17 cellular contexts compared by ENCODE assay signal in genomic region chr17:2218426-2218825, GRCh38.
DNase-seq lines count a peak whose midpoint lies in the region; ATAC-seq, FAIRE-seq and TF ChIP-seq lines count a peak whose summit lies in the region.
"Had no signal": no experiment of that assay in that cellular context is flagged by ENCODE, and none has a peak within 500 bp of the region (broad histone marks: within the 10 kb centered on the region; RNA-seq: fewer than 3 reads in every experiment).

No MANE protein-coding gene starts in this region.

- peaks cover 6% of the 10 kb centered on the region for H3K9me3 Mint-ChIP-seq in activated CD4-positive, alpha-beta T cell treated with anti-CD3 and anti-CD28 coated beads, Interleukin-2, amount 10 ng/mL, durations not matched to agents 7 days and 5 days
- no peaks in the 10 kb centered on the region for H3K9me3 Mint-ChIP-seq in activated B cell treated with CpG ODN at 0.5 μM for 24 hours
- H3K9me3 Mint-ChIP-seq: natural killer cell treated with Interleukin-12 subunit alpha and Interleukin-12 subunit beta and Interleukin-15 and Interleukin-18, amount 100 ng/mL, for 72 hours had no signal

- H3K27me3 Mint-ChIP-seq in activated CD4-positive, alpha-beta T cell treated with anti-CD3 and anti-CD28 coated beads, Interleukin-2, amount 10 ng/mL, durations not matched to agents 7 days and 5 days = no peaks in the 10 kb centered on the region
- no peaks in the 10 kb centered on the region for H3K27me3 Mint-ChIP-seq in activated B cell treated with CpG ODN at 0.5 μM for 24 hours
- H3K27me3 Mint-ChIP-seq: natural killer cell treated with Interleukin-12 subunit alpha and Interleukin-12 subunit beta and Interleukin-15 and Interleukin-18, amount 100 ng/mL, for 72 hours had no signal

- H4K20me1 ChIP-seq in HepG2 (ENCODE audit: insufficient read depth, low read length) = no peaks in the 10 kb centered on the region

- peaks cover 62% of the 10 kb centered on the region for H3K4me1 Mint-ChIP-seq in activated CD4-positive, alpha-beta T cell treated with anti-CD3 and anti-CD28 coated beads, Interleukin-2, amount 10 ng/mL, durations not matched to agents 7 days and 5 days
- H3K4me1 Mint-ChIP-seq in activated B cell treated with CpG ODN at 0.5 μM for 24 hours = peaks cover 41% of the 10 kb centered on the region

- H3K4me3 Mint-ChIP-seq in activated CD4-positive, alpha-beta T cell treated with anti-CD3 and anti-CD28 coated beads, Interleukin-2, amount 10 ng/mL, durations not matched to agents 7 days and 5 days = no peak overlapping the region
- no peak overlapping the region for H3K4me3 Mint-ChIP-seq in activated B cell treated with CpG ODN at 0.5 μM for 24 hours
- H3K4me3 Mint-ChIP-seq: natural killer cell treated with Interleukin-12 subunit alpha and Interleukin-12 subunit beta and Interleukin-15 and Interleukin-18, amount 100 ng/mL, for 72 hours had no signal

- no peak overlapping the region for H3K9ac ChIP-seq in HepG2 (ENCODE audit: insufficient read depth, low read depth, low read length)

- no peak for TF ChIP-seq RAD21 in HepG2 (CRISPR knock-in tag; IDR thresholded peaks at IDR 0.05)

- peaks cover 0 to 6% of the 10 kb centered on the region in 2 experiments; a peak in 3 of 5 replicates for H3K36me3 ChIP-seq in HepG2 (replicated peaks in 1 of 2; ENCODE audit: control insufficient read depth in 1 of 2, insufficient read depth in 2 of 2, low read length in 2 of 2)
- H3K36me3 ChIP-seq: thyroid gland had no signal

- no peak overlapping the region for H3K4me3 ChIP-seq in HepG2 (replicated peaks in 1 of 3; ENCODE audit: insufficient read depth in 1 of 3, low read depth in 2 of 3, low read length in 3 of 3)
- H3K4me3 ChIP-seq: A549, left lung, thyroid gland had no signal

- FAIRE-seq in GM18507 (lab: Jason Lieb, UNC) (peak; percentile 61), HepG2 (lab: Jason Lieb, UNC) (no peak)
- FAIRE-seq: A549 had no signal

- WGBS in HepG2 (ENCODE audit: low lambda C conversion rate) = 96% methylated on average over 8 of the region's 8 CpGs

- H3K27me3 ChIP-seq in HepG2 (ENCODE audit: control insufficient read depth in 1 of 2, insufficient read depth in 2 of 2, low read length in 2 of 2) = no peaks in the 10 kb centered on the region
- H3K27me3 ChIP-seq: left lung, thyroid gland had no signal

- POLR2A ChIA-PET in activated CD4-positive, alpha-beta T cell treated with anti-CD3 and anti-CD28 coated beads, Interleukin-2, amount 10 ng/mL, durations not matched to agents 7 days and 5 days (lab: Charles Lee) = no interaction called here
- POLR2A ChIA-PET in activated B cell treated with CpG ODN at 0.5 μM for 24 hours (lab: Charles Lee) = interaction anchor here (1.2 to 5.4 kb wide), 3 partner anchors 22 to 131 kb away, joined by 4 to 23 read pairs (median 4); no protein-coding TSS in a partner anchor
- POLR2A ChIA-PET in HepG2 (lab: Yijun Ruan, JAX) = no interaction called here

- intact Hi-C loops in activated B cell treated with CpG ODN at 0.5 μM for 24 hours (cut with micrococcal nuclease) = no loop called here
- intact Hi-C loops in HepG2 (cut with micrococcal nuclease; ENCODE audit: unreplicated experiment) = no loop called here

- in situ Hi-C loops in HepG2 (cut with HindIII; ENCODE audit: extremely low pct_ligation_motif_present, low pct_unique_long_range_greater_than_20kb) = no loop called here

- H3K36me3 Mint-ChIP-seq in activated CD4-positive, alpha-beta T cell treated with anti-CD3 and anti-CD28 coated beads, Interleukin-2, amount 10 ng/mL, durations not matched to agents 7 days and 5 days (ENCODE audit: low read depth) = peaks cover 34% of the 10 kb centered on the region
- peaks cover 10% of the 10 kb centered on the region for H3K36me3 Mint-ChIP-seq in activated B cell treated with CpG ODN at 0.5 μM for 24 hours (ENCODE audit: low read depth)
- H3K36me3 Mint-ChIP-seq: natural killer cell treated with Interleukin-12 subunit alpha and Interleukin-12 subunit beta and Interleukin-15 and Interleukin-18, amount 100 ng/mL, for 72 hours had no signal

- H3K27ac ChIP-seq in HepG2 (ENCODE audit: extremely low read length, insufficient read depth, low read length) = no peak overlapping the region
- H3K27ac ChIP-seq: A549, left lung, thyroid gland had no signal

- no peak overlapping the region for H3K4me2 ChIP-seq in HepG2 (ENCODE audit: low read depth, low read length)
- H3K4me2 ChIP-seq: A549 had no signal

- ATAC-seq in activated B cell treated with CpG ODN at 0.5 μM for 24 hours (ENCODE audit: low read depth) = peak; percentile 26
- ATAC-seq in HepG2 = no peak
- ATAC-seq: A549; left lung; natural killer cell treated with Interleukin-12 subunit alpha and Interleukin-12 subunit beta and Interleukin-15 and Interleukin-18, amount 100 ng/mL, for 72 hours had no signal

- TF ChIP-seq EP300 in HepG2 (IDR thresholded peaks at IDR 0.05; ENCODE audit: low read depth in 2 of 2, low read length in 2 of 2) (no peak), HepG2 (CRISPR knock-in tag; IDR thresholded peaks at IDR 0.05; ENCODE audit: borderline replicate concordance) (no peak)

- no peaks in the 10 kb centered on the region for H3K79me2 ChIP-seq in HepG2 (ENCODE audit: insufficient read depth, low read length)

- H2AFZ ChIP-seq in HepG2 (ENCODE audit: low read length) = no peak overlapping the region

- no TSS peak for BruUV-seq in HepG2 (replicated peaks; lab: Mats Ljungman, UMichigan)

- no peaks in the 10 kb centered on the region for H3K9me3 ChIP-seq in HepG2 (ENCODE audit: low read length)
- H3K9me3 ChIP-seq: A549, left lung, thyroid gland had no signal

- H3K4me1 ChIP-seq in HepG2 (ENCODE audit: insufficient read depth, low read length) = peaks cover 18% of the 10 kb centered on the region
- H3K4me1 ChIP-seq: A549 had no signal

- CTCF ChIA-PET in activated CD4-positive, alpha-beta T cell treated with anti-CD3 and anti-CD28 coated beads, Interleukin-2, amount 10 ng/mL, durations not matched to agents 7 days and 5 days (lab: Charles Lee) = interaction anchor here (0.7 to 3.2 kb wide), 8 partner anchors 14 to 164 kb away, joined by 3 to 11 read pairs (median 3); partner anchors contain the start of gene HIC1
- CTCF ChIA-PET in activated B cell treated with CpG ODN at 0.5 μM for 24 hours (lab: Charles Lee) (interaction anchor here (1.2 kb wide), 1 partner anchor 27 kb away, joined by 6 read pairs; no protein-coding TSS in a partner anchor), HepG2 (lab: Yijun Ruan, JAX; ENCODE audit: low intra/inter-chr PET ratio, low total read pairs) (no interaction called here)

- no peak for DNase-seq in activated CD4-positive, alpha-beta T cell treated with anti-CD3 and anti-CD28 coated beads, Interleukin-2, amount 10 ng/mL, durations not matched to agents 7 days and 5 days
- DNase-seq in activated CD4-positive, alpha-beta T cell treated with anti-CD3 and anti-CD28 coated beads for 4 hours = no peak
- no peak for DNase-seq in GM18507 (ENCODE audit: extremely low spot score, insufficient read length, low read depth)
- no peak for DNase-seq in activated B cell treated with CpG ODN at 0.5 μM for 24 hours
- peak; percentile 48 for DNase-seq in kidney glomerular epithelial cell (lab: John Stamatoyannopoulos, UW)
- DNase-seq in HepG2 (ENCODE audit: low spot score) = no peak
- no peak for DNase-seq in COR-L47 (lab: John Stamatoyannopoulos, UW)
- no peak for DNase-seq in NCI-H1105 (lab: John Stamatoyannopoulos, UW)
- DNase-seq: GF-D8, hippocampal formation, left lung, NCI-H1694 treated with DMSO at 0.1 percent for 48 hours, NCI-H510A treated with DMSO at 0.1 percent for 48 hours, retina, thyroid gland had no signal

- H3K27ac Mint-ChIP-seq in activated CD4-positive, alpha-beta T cell treated with anti-CD3 and anti-CD28 coated beads, Interleukin-2, amount 10 ng/mL, durations not matched to agents 7 days and 5 days = peak overlapping the region; percentile 19
- H3K27ac Mint-ChIP-seq in activated B cell treated with CpG ODN at 0.5 μM for 24 hours = no peak overlapping the region
- H3K27ac Mint-ChIP-seq: natural killer cell treated with Interleukin-12 subunit alpha and Interleukin-12 subunit beta and Interleukin-15 and Interleukin-18, amount 100 ng/mL, for 72 hours had no signal

- TF ChIP-seq POLR2A in HepG2 (IDR thresholded peaks at IDR 0.05; ENCODE audit: insufficient read depth in 1 of 2, low read depth in 2 of 2, low read length in 2 of 2) = no peak

- TF ChIP-seq CTCF in activated B cell treated with CpG ODN at 0.5 μM for 24 hours (IDR thresholded peaks at IDR 0.05) = no peak
- TF ChIP-seq CTCF in HepG2 (CRISPR knock-in tag; IDR thresholded peaks at IDR 0.05) = no peak

TF ChIP-seq in HepG2, 621 proteins besides CTCF, POLR2A, EP300 and RAD21:
- TF ChIP-seq ETV6 (CRISPR knock-in tag; conservative IDR thresholded peaks at IDR 0.05) (no peak), ZNF276 (CRISPR knock-in tag; IDR thresholded peaks at IDR 0.05; ENCODE audit: low read depth) (no peak)
